17 cellular contexts compared by ENCODE assay signal in the genomic region with DNA sequence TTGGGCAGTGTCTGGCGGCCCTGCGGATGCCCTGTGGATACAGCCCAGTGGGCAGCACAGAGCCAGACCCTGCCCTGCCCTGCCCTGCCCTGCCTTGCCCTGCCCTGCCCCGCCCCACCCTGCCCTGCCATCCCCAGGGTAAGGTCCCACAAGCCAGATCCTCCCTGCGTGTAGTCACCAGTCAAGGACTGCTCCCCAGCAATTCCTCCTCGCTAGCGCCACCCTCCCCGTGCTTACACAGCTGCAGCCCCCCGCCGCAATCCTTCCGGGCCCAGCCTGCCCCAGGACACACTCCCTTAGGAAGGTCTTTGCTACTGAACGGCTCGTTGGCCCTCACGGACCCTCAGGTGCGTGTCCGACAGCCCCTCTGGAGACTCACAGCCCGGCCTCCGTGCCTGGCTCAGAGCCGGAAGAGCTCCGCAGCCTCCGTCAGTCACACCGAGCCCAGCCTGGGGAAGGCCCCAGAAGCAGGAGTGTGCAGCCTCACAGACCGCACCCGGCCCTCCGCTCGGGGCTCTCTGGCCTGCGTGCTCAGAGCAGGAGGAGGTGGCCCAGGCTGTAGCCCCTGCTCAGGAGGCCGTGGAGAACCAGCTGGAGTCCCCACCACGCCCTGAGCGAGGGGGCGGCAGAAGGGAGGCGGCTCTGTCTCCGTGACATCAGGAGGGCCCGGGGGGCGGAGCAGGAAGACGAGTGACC.
DNase-seq lines count a peak whose midpoint lies in the region; ATAC-seq and TF ChIP-seq lines count a peak whose summit lies in the region.
"Had no signal": no experiment of that assay in that cellular context is flagged by ENCODE, and none has a peak within 500 bp of the region (broad histone marks: within the 10 kb centered on the region; RNA-seq: fewer than 3 reads in every experiment).

No MANE protein-coding gene starts in this region.

- POLR2A ChIA-PET in WTC11 (lab: Charles Lee) = no interaction called here

- H3K4me3 ChIP-seq in esophagus muscularis mucosa (peak overlapping the region in 1 of 4 donors; percentile 3), mucosa of rectum (ENCODE audit: low read length in 2 of 2) (no peak overlapping the region), tibial artery (no peak overlapping the region)

- H3K4me3 Mint-ChIP-seq in WTC11 = no peak overlapping the region
- H3K4me3 Mint-ChIP-seq: activated T-cell treated with anti-CD3 and anti-CD28 coated beads, Interleukin-2, amount 50 U/mL, for 24 hours; HFFc6; nephron; T-helper 1 cell treated with Interleukin-12 subunit alpha and Interleukin-12 subunit beta and Interleukin-4 antibody, amounts not matched to agents 30 μg/mL and 1 μg/mL, for 36 hours had no signal

- peaks cover 74 to 98% (median 96%) of the 10 kb centered on the region in 4 donors for H3K4me1 ChIP-seq in esophagus muscularis mucosa
- H3K4me1 ChIP-seq in mucosa of rectum (ENCODE audit: control insufficient read depth in 2 of 2, insufficient read depth in 2 of 2, low read length in 2 of 2) = peaks cover 37 to 57% of the 10 kb centered on the region in 2 donors
- H3K4me1 ChIP-seq in tibial artery = peaks cover 23 to 81% (median 65%) of the 10 kb centered on the region in 4 donors

- H3K27me3 ChIP-seq in esophagus muscularis mucosa (no peaks in the 10 kb centered on the region), mucosa of rectum (ENCODE audit: control insufficient read depth in 2 of 2, insufficient read depth in 2 of 2, low read length in 2 of 2) (no peaks in the 10 kb centered on the region), tibial artery (no peaks in the 10 kb centered on the region)

- no peaks in the 10 kb centered on the region for H3K36me3 ChIP-seq in esophagus muscularis mucosa
- H3K36me3 ChIP-seq in mucosa of rectum (ENCODE audit: control insufficient read depth in 2 of 2, insufficient read depth in 2 of 2, low read length in 2 of 2) = no peaks in the 10 kb centered on the region
- no peaks in the 10 kb centered on the region for H3K36me3 ChIP-seq in tibial artery

- peaks cover 5% of the 10 kb centered on the region for H3K4me1 Mint-ChIP-seq in WTC11

- TF ChIP-seq EP300 in esophagus muscularis mucosa (IDR thresholded peaks at IDR 0.05) = no peak

- 86% methylated on average over 16 of the region's 35 CpGs for WGBS in esophagus muscularis mucosa

- H3K9me3 ChIP-seq in esophagus muscularis mucosa = no peaks in the 10 kb centered on the region
- no peaks in the 10 kb centered on the region for H3K9me3 ChIP-seq in mucosa of rectum (ENCODE audit: control insufficient read depth in 2 of 2, low read length in 2 of 2)
- no peaks in the 10 kb centered on the region for H3K9me3 ChIP-seq in tibial artery

- H3K36me3 Mint-ChIP-seq in WTC11 = no peaks in the 10 kb centered on the region

- H3K27ac Mint-ChIP-seq in WTC11 = no peak overlapping the region
- H3K27ac Mint-ChIP-seq: activated T-cell treated with anti-CD3 and anti-CD28 coated beads, Interleukin-2, amount 50 U/mL, for 24 hours; HFFc6; T-helper 1 cell treated with Interleukin-12 subunit alpha and Interleukin-12 subunit beta and Interleukin-4 antibody, amounts not matched to agents 30 μg/mL and 1 μg/mL, for 36 hours had no signal

- H3K9ac ChIP-seq in mucosa of rectum (ENCODE audit: low read depth in 1 of 2, low read length in 2 of 2) = peak overlapping the region in 1 of 2 donors; percentile 53

- ATAC-seq in WTC11 (peak; percentile 38), HG03439 (IDR thresholded peaks at IDR 0.05; ENCODE audit: unreplicated experiment) (no peak), HG02678 (IDR thresholded peaks at IDR 0.05; ENCODE audit: unreplicated experiment) (no peak)

- TF ChIP-seq CTCF in WTC11 (IDR thresholded peaks at IDR 0.05) (no peak), esophagus muscularis mucosa (IDR thresholded peaks at IDR 0.05) (no peak), tibial artery (IDR thresholded peaks at IDR 0.05) (no peak)

- H3K9me3 Mint-ChIP-seq in WTC11 = no peaks in the 10 kb centered on the region
- H3K9me3 Mint-ChIP-seq: activated T-cell treated with anti-CD3 and anti-CD28 coated beads, Interleukin-2, amount 50 U/mL, for 24 hours; HFFc6; nephron; T-helper 1 cell treated with Interleukin-12 subunit alpha and Interleukin-12 subunit beta and Interleukin-4 antibody, amounts not matched to agents 30 μg/mL and 1 μg/mL, for 36 hours had no signal

- CTCF ChIA-PET in WTC11 (lab: Charles Lee) = interaction anchor here (0.6 to 2.3 kb wide), 11 partner anchors 11 to 276 kb away, joined by 3 to 17 read pairs (median 4); no protein-coding TSS in a partner anchor

- H3K27ac ChIP-seq in esophagus muscularis mucosa (replicated peaks in 1 of 4) = peak overlapping the region; percentile 96 to 100 (median 97)
- H3K27ac ChIP-seq in mucosa of rectum (ENCODE audit: low read depth in 2 of 2, low read length in 2 of 2) = peak overlapping the region; percentile 80
- peak overlapping the region; percentile 95 to 97 for H3K27ac ChIP-seq in tibial artery

- no peaks in the 10 kb centered on the region for H3K27me3 Mint-ChIP-seq in WTC11 (ENCODE audit: low read depth)

- DNase-seq in WTC11 (ENCODE audit: low spot score) = peak; percentile 60
- DNase-seq in esophagus muscularis mucosa (ENCODE audit: extremely low spot score) = no peak
- no peak for DNase-seq in tibial artery
- no peak for DNase-seq in mesenteric fat pad (ENCODE audit: low spot score)
- no peak for DNase-seq in COLO829 (ENCODE audit: low spot score)
- DNase-seq: activated CD4-positive, alpha-beta T cell treated with anti-CD3 and anti-CD28 coated beads for 48 hours; activated T-cell treated with anti-CD3 and anti-CD28 coated beads, Interleukin-2, amount 50 U/mL, for 24 hours; AML-193; effector memory CD4-positive, alpha-beta T cell; HFFc6; NCI-H1694; NCI-H524 treated with DMSO at 0.1 percent for 48 hours had no signal

- no peak for TF ChIP-seq POLR2A in esophagus muscularis mucosa (IDR thresholded peaks at IDR 0.05; ENCODE audit: low read depth)

- intact Hi-C loops in esophagus muscularis mucosa (cut with DNase I) (loop anchor here (2.0 to 5.0 kb wide), 2 partner anchors 52 to 167 kb away; no protein-coding TSS in a partner anchor), tibial artery (cut with DNase I; ENCODE audit: low total_unique reads) (loop anchor here (5.0 kb wide), 1 partner anchor 52 kb away; no protein-coding TSS in a partner anchor)

TF ChIP-seq in WTC11, 78 proteins besides CTCF, POLR2A, EP300 and RAD21 (continues in another document):
- TF ChIP-seq ETV6 (CRISPR knock-in tag; IDR thresholded peaks at IDR 0.05) = no peak
- no peak for TF ChIP-seq NFE2L1 (CRISPR knock-in tag; IDR thresholded peaks at IDR 0.05)
- TF ChIP-seq, protein P1, sequence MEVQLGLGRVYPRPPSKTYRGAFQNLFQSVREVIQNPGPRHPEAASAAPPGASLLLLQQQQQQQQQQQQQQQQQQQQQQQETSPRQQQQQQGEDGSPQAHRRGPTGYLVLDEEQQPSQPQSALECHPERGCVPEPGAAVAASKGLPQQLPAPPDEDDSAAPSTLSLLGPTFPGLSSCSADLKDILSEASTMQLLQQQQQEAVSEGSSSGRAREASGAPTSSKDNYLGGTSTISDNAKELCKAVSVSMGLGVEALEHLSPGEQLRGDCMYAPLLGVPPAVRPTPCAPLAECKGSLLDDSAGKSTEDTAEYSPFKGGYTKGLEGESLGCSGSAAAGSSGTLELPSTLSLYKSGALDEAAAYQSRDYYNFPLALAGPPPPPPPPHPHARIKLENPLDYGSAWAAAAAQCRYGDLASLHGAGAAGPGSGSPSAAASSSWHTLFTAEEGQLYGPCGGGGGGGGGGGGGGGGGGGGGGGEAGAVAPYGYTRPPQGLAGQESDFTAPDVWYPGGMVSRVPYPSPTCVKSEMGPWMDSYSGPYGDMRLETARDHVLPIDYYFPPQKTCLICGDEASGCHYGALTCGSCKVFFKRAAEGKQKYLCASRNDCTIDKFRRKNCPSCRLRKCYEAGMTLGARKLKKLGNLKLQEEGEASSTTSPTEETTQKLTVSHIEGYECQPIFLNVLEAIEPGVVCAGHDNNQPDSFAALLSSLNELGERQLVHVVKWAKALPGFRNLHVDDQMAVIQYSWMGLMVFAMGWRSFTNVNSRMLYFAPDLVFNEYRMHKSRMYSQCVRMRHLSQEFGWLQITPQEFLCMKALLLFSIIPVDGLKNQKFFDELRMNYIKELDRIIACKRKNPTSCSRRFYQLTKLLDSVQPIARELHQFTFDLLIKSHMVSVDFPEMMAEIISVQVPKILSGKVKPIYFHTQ (CRISPR knock-in tag; IDR thresholded peaks at IDR 0.05) = no peak
- TF ChIP-seq, protein P2, sequence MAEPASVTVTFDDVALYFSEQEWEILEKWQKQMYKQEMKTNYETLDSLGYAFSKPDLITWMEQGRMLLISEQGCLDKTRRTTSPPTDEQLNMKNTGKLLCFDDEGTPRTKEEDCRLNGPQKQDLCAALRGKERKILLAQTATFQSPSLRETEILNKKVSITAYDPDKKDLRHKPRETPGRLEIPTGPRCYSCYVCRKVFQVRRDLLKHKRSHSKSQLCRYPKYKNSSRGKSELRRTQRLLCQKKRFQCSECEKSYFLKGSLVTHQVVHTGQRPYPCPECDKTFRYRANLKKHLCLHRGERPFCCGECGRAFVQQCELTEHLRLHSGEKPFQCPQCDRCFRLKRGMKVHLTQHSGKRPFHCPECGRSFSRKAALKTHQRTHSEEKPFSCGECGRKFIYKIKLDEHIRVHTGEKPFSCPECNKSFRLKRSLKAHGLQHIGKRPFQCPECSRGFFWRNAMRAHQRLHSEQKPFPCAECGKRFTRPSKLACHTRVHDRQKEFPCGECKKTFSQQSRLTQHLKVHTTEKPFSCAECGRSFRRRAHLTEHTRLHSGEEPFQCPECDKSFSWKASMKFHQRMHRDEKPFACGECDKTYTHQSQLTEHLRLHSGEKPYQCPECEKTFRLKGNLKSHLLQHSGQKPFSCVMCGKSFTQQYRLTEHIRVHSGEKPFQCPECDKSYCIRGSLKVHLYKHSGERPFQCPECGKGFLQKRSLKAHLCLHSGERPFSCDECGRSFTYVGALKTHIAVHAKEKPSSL (CRISPR knock-in tag; conservative IDR thresholded peaks at IDR 0.05) = no peak
- TF ChIP-seq, protein P3, sequence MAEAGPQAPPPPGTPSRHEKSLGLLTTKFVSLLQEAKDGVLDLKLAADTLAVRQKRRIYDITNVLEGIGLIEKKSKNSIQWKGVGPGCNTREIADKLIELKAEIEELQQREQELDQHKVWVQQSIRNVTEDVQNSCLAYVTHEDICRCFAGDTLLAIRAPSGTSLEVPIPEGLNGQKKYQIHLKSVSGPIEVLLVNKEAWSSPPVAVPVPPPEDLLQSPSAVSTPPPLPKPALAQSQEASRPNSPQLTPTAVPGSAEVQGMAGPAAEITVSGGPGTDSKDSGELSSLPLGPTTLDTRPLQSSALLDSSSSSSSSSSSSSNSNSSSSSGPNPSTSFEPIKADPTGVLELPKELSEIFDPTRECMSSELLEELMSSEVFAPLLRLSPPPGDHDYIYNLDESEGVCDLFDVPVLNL (CRISPR knock-in tag; IDR thresholded peaks at IDR 0.05; ENCODE audit: borderline replicate concordance, low read depth) = no peak
